In the genomic region with DNA sequence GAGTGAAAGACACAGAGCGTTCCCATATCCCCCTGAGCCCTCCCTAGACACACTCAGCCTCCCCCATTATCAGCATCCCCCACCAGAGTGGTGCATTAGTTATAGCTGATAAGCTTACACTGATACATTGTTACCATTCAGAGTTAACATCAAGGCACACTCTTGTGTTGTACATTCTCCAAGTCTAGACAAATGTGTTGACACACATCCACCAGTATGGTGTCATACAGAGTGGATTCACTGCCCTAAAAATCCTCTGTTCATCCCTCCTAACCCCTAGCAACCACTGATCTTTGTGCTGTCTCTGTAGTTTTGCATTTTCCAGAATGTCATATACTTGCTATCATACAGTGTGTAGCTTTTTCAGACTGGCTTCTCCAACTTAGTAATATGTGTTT, we compare ENCODE assay signal across 10 cellular contexts.
DNase-seq lines count a peak whose midpoint lies in the region; ATAC-seq and TF ChIP-seq lines count a peak whose summit lies in the region.
"Had no signal": no experiment of that assay in that cellular context is flagged by ENCODE, and none has a peak within 500 bp of the region (broad histone marks: within the 10 kb centered on the region; RNA-seq: fewer than 3 reads in every experiment).

No MANE protein-coding gene starts in this region.

- no peak for TF ChIP-seq CTCF in BE2C (IDR thresholded peaks at IDR 0.05; ENCODE audit: low read depth, low read length)

- H3K36me3 Mint-ChIP-seq in activated T-helper 17 cell treated with anti-CD3 and anti-CD28 coated beads, Interleukin-2, amount 50 U/mL, for 72 hours (ENCODE audit: low read depth): no peaks in the 10 kb centered on the region

- no peaks in the 10 kb centered on the region for H3K9me3 ChIP-seq in BE2C

- no peaks in the 10 kb centered on the region for H3K27me3 Mint-ChIP-seq in activated T-helper 17 cell treated with anti-CD3 and anti-CD28 coated beads, Interleukin-2, amount 50 U/mL, for 72 hours

- H3K4me1 ChIP-seq in BE2C: no peaks in the 10 kb centered on the region

- no peak overlapping the region for H3K4me3 ChIP-seq in BE2C (ENCODE audit: low read depth, low read length)

- no peaks in the 10 kb centered on the region for H3K27me3 ChIP-seq in BE2C

- peak overlapping the region; percentile 85 for H3K4me3 Mint-ChIP-seq in activated T-helper 17 cell treated with anti-CD3 and anti-CD28 coated beads, Interleukin-2, amount 50 U/mL, for 72 hours
- H3K4me3 Mint-ChIP-seq: dendritic cell treated with granulocyte-macrophage colony-stimulating factor and Interleukin-4, amounts not matched to agents 40 ng/mL and 50 ng/mL, for 4 days had no signal

- H3K9me3 Mint-ChIP-seq in activated T-helper 17 cell treated with anti-CD3 and anti-CD28 coated beads, Interleukin-2, amount 50 U/mL, for 72 hours: no peaks in the 10 kb centered on the region
- H3K9me3 Mint-ChIP-seq: dendritic cell treated with granulocyte-macrophage colony-stimulating factor and Interleukin-4, amounts not matched to agents 40 ng/mL and 50 ng/mL, for 4 days had no signal

- ATAC-seq in HG02642 (IDR thresholded peaks at IDR 0.05; ENCODE audit: poor library complexity, unreplicated experiment) (peak; percentile 15), left ventricle myocardium superior (peak; percentile 30), HG03045 (IDR thresholded peaks at IDR 0.05; ENCODE audit: unreplicated experiment) (no peak)
- no peak for ATAC-seq in activated T-helper 17 cell treated with anti-CD3 and anti-CD28 coated beads, Interleukin-2, amount 50 U/mL, for 72 hours (replicated peaks)
- ATAC-seq in stimulated activated naive CD8-positive, alpha-beta T cell treated with anti-CD3 and anti-CD28 coated beads, Interleukin-15, Interleukin-2, amounts not matched to agents 100 U/mL and 50 U/mL, for 24 hours: peak; percentile 5

- intact Hi-C loops in left ventricle myocardium superior (cut with micrococcal nuclease): no loop called here

- H3K27ac Mint-ChIP-seq in activated T-helper 17 cell treated with anti-CD3 and anti-CD28 coated beads, Interleukin-2, amount 50 U/mL, for 72 hours: peak overlapping the region; percentile 87
- H3K27ac Mint-ChIP-seq: dendritic cell treated with granulocyte-macrophage colony-stimulating factor and Interleukin-4, amounts not matched to agents 40 ng/mL and 50 ng/mL, for 4 days had no signal

- H3K4me1 Mint-ChIP-seq in activated T-helper 17 cell treated with anti-CD3 and anti-CD28 coated beads, Interleukin-2, amount 50 U/mL, for 72 hours: peaks cover 6% of the 10 kb centered on the region

- no peak for DNase-seq in left ventricle myocardium superior
- no peak for DNase-seq in stimulated activated naive CD8-positive, alpha-beta T cell treated with anti-CD3 and anti-CD28 coated beads, Interleukin-15, Interleukin-2, amounts not matched to agents 100 U/mL and 50 U/mL, for 24 hours
- no peak for DNase-seq in NCI-H1417 treated with DMSO at 0.1 percent for 48 hours (lab: John Stamatoyannopoulos, UW)
- no peak for DNase-seq in NCI-H1436 (lab: John Stamatoyannopoulos, UW)
- DNase-seq in BE2C: no peak
- DNase-seq: NCI-H1105 had no signal

- H3K36me3 ChIP-seq in BE2C: no peaks in the 10 kb centered on the region

Comparison
In these comparisons a context has a peak if more than half of its experiments do, and no peak if none do; other contexts are left out.
1. ATAC-seq: peak in HG02642 (single experiment), left ventricle myocardium superior (single experiment) and stimulated activated naive CD8-positive, alpha-beta T cell treated with anti-CD3 and anti-CD28 coated beads, Interleukin-15, Interleukin-2, amounts not matched to agents 100 U/mL and 50 U/mL, for 24 hours (single experiment); none in activated T-helper 17 cell treated with anti-CD3 and anti-CD28 coated beads, Interleukin-2, amount 50 U/mL, for 72 hours (single experiment) and HG03045 (single experiment).